In the genomic region with DNA sequence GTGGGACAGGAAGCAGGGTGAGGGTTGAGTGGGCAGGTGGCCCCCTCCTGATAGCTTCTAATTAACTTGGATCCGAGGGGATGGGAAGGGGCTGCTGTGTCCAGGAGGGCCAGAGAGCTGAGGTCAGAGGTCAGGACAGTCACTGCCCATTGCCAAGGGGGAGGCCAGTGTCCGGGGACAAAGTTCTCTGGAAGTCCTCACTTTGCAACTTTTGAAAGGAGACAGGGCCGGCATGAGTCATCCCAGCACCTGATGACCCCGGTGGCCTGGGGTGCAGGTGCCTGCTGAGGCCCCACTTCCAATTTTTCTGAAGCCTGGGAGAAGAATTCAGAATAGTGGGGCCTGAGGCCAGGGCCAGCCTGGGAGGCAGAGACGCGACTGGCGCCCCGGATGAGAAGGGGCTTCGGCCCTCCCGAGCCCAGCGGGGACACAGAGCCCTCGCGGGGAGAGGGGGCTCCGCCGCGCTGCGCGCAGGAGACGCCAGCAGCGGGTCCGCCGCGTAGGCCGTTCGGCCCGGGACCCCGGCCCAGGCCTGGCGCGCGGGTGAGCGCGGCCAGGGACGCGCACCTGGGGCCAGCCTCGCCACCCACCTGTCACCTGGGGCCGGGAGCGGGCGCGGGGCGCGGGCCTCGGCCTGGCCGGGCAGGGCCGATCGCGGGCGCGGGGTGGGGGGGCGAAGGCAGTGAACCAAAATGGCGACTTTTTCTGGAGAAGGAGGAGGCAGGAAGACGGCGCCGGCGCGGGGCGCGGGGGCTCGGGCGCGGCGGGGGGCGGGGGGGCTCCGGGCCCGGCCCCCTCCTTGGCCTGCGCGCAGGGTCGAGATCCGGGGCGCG, we compare ENCODE assay signal across 8 cellular contexts. TPM values are rescaled to one million over a fixed set of nuclear protein-coding genes. Genes with fewer than 3 reads are reported as not detected.
DNase-seq lines count a peak whose midpoint lies in the region; ATAC-seq and TF ChIP-seq lines count a peak whose summit lies in the region.

No MANE protein-coding gene starts in this region.

- no peak for TF ChIP-seq RAD21 in Ishikawa (IDR thresholded peaks at IDR 0.05; ENCODE audit: low read depth)

- H3K4me1 Mint-ChIP-seq in CD14-positive monocyte = peaks cover 19% of the 10 kb centered on the region
- peaks cover 17% of the 10 kb centered on the region for H3K4me1 Mint-ChIP-seq in activated naive CD8-positive, alpha-beta T cell treated with anti-CD3 and anti-CD28 coated beads for 36 hours

- H3K9me3 Mint-ChIP-seq in CD14-positive monocyte = peaks cover 0 to 37% (median 13%) of the 10 kb centered on the region in 7 donors
- no peaks in the 10 kb centered on the region for H3K9me3 Mint-ChIP-seq in activated naive CD8-positive, alpha-beta T cell treated with anti-CD3 and anti-CD28 coated beads for 36 hours

- H3K4me1 ChIP-seq in skeletal muscle tissue (ENCODE audit: control insufficient read depth in 3 of 3, insufficient read depth in 3 of 3, low read length in 3 of 3) = peaks cover 22 to 29% (median 28%) of the 10 kb centered on the region in 3 donors

- peak overlapping the region; percentile 77 to 88 (median 86) for H3K9ac ChIP-seq in skeletal muscle tissue (ENCODE audit: low read depth in 1 of 3, low read length in 3 of 3)

- H3K4me3 Mint-ChIP-seq in CD14-positive monocyte = peak overlapping the region; percentile 80 to 90
- peak overlapping the region; percentile 84 for H3K4me3 Mint-ChIP-seq in activated naive CD8-positive, alpha-beta T cell treated with anti-CD3 and anti-CD28 coated beads for 36 hours

- H3K27ac Mint-ChIP-seq in CD14-positive monocyte = peak overlapping the region in 2 of 7 donors; percentile 30 to 68
- peak overlapping the region; percentile 84 for H3K27ac Mint-ChIP-seq in activated naive CD8-positive, alpha-beta T cell treated with anti-CD3 and anti-CD28 coated beads for 36 hours

- peak overlapping the region; percentile 30 for H3K27ac ChIP-seq in skeletal muscle tissue (ENCODE audit: low read depth, low read length)

- peaks cover 18 to 30% (median 19%) of the 10 kb centered on the region in 3 donors for H3K27me3 Mint-ChIP-seq in CD14-positive monocyte (ENCODE audit: low read depth in 3 of 3)
- no peaks in the 10 kb centered on the region for H3K27me3 Mint-ChIP-seq in activated naive CD8-positive, alpha-beta T cell treated with anti-CD3 and anti-CD28 coated beads for 36 hours

- no peak for ATAC-seq in HG03439 (IDR thresholded peaks at IDR 0.05; ENCODE audit: unreplicated experiment)

- in situ Hi-C loops in KBM-7 (cut with MboI; ENCODE audit: low pct_unique_long_range_greater_than_20kb, low sequenced_read_pairs) = no loop called here

- intact Hi-C loops in CD14-positive monocyte (cut with micrococcal nuclease) = no loop called here

- H3K36me3 Mint-ChIP-seq in CD14-positive monocyte = peaks cover 6 to 15% of the 10 kb centered on the region in 2 donors
- peaks cover 18% of the 10 kb centered on the region for H3K36me3 Mint-ChIP-seq in activated naive CD8-positive, alpha-beta T cell treated with anti-CD3 and anti-CD28 coated beads for 36 hours

- TF ChIP-seq CTCF in CD14-positive monocyte (IDR thresholded peaks at IDR 0.05) = no peak

- H3K9me3 ChIP-seq in skeletal muscle tissue (ENCODE audit: control insufficient read depth in 3 of 3, low read length in 3 of 3) = no peaks in the 10 kb centered on the region

- no peaks in the 10 kb centered on the region for H3K27me3 ChIP-seq in skeletal muscle tissue (ENCODE audit: control insufficient read depth in 3 of 3, insufficient read depth in 3 of 3, low read length in 3 of 3)

- H3K4me3 ChIP-seq in iPS-11a (ENCODE audit: low read depth, low read length) (peak overlapping the region; percentile 70), skeletal muscle tissue (ENCODE audit: low read length in 3 of 3) (peak overlapping the region; percentile 62 to 72 (median 70))

- DNase-seq in CD14-positive monocyte (ENCODE audit: low spot score) = peak; percentile 27
- DNase-seq in activated naive CD8-positive, alpha-beta T cell treated with anti-CD3 and anti-CD28 coated beads for 36 hours = no peak
- no peak for DNase-seq in KBM-7
- no peak for DNase-seq in foreskin melanocyte

- H3K36me3 ChIP-seq in skeletal muscle tissue (ENCODE audit: control insufficient read depth in 3 of 3, insufficient read depth in 3 of 3, low read length in 3 of 3) = peaks cover 15 to 24% (median 20%) of the 10 kb centered on the region in 3 donors

- no peak for TF ChIP-seq EP300 in Ishikawa (IDR thresholded peaks at IDR 0.05; ENCODE audit: borderline replicate concordance)

TF ChIP-seq in Ishikawa, 13 proteins besides CTCF, POLR2A, EP300 and RAD21:
- 0 out of 2 replicates have a peak, but pooled peaks have one; percentile 11 for TF ChIP-seq TAF1 (IDR thresholded peaks at IDR 0.05; ENCODE audit: low read depth)
- TF ChIP-seq TEAD4 (IDR thresholded peaks at IDR 0.05) = no peak
- TF ChIP-seq EGR1 (IDR thresholded peaks at IDR 0.05) = no peak
- TF ChIP-seq YY1 (IDR thresholded peaks at IDR 0.05; ENCODE audit: low read depth) = peak; percentile 61; the same call in 1 of the 2 replicates

RNA-seq across cellular contexts. Expression of a gene that starts 0.6 kb away (rescaled TPM):
- under 1 TPM in 1 of 2 donors, not detected in 1; 0.10 TPM for polyA plus RNA-seq in CD14-positive monocyte
- 10 to 100 TPM; 11.6 to 11.8 TPM for total RNA-seq in activated naive CD8-positive, alpha-beta T cell treated with anti-CD3 and anti-CD28 coated beads for 36 hours
- total RNA-seq in skeletal muscle tissue = 8.9 TPM

RNA-seq across cellular contexts. Expression of a gene that starts 10.3 kb away (rescaled TPM):
- under 1 TPM; 0.34 to 0.67 TPM for polyA plus RNA-seq in CD14-positive monocyte
- total RNA-seq in activated naive CD8-positive, alpha-beta T cell treated with anti-CD3 and anti-CD28 coated beads for 36 hours = 10 to 100 TPM; 16.7 to 19.3 TPM
- 1.0 TPM for total RNA-seq in skeletal muscle tissue

RNA-seq across cellular contexts. Expression of a gene that starts 11.8 kb away (rescaled TPM):
- 10 to 100 TPM; 34.5 to 47.7 TPM for polyA plus RNA-seq in CD14-positive monocyte
- 10 to 100 TPM; 64.5 to 64.6 TPM for total RNA-seq in activated naive CD8-positive, alpha-beta T cell treated with anti-CD3 and anti-CD28 coated beads for 36 hours
- 55.8 TPM for total RNA-seq in skeletal muscle tissue

RNA-seq across cellular contexts. Expression of a gene that starts 12.9 kb away (rescaled TPM):
- polyA plus RNA-seq in CD14-positive monocyte = 10 to 100 TPM; 10.9 to 14.5 TPM
- total RNA-seq in activated naive CD8-positive, alpha-beta T cell treated with anti-CD3 and anti-CD28 coated beads for 36 hours = 10 to 100 TPM; 27.6 to 28.9 TPM
- total RNA-seq in skeletal muscle tissue = 15.7 TPM
